In genomic region chr3:184889312-184889904, GRCh38 we compare ENCODE assay signal across 27 cellular contexts.
"Had no signal": no experiment of that assay in that cellular context is flagged by ENCODE, and none has a peak within 500 bp of the region (broad histone marks: within the 10 kb centered on the region; RNA-seq: fewer than 3 reads in every experiment).

No MANE protein-coding gene starts in this region.

- H3K27ac Mint-ChIP-seq: activated CD4-positive, alpha-beta memory T cell treated with anti-CD3 and anti-CD28 coated beads for 36 hours; activated CD4-positive, alpha-beta T cell treated with anti-CD3 and anti-CD28 coated beads, Interleukin-2, amount 10 ng/mL, durations not matched to agents 24 days and 14 days; activated naive CD4-positive, alpha-beta T cell treated with anti-CD3 and anti-CD28 coated beads, Interleukin-2, amount 10 ng/mL, durations not matched to agents 7 days and 5 days; activated T-helper 1 cell treated with anti-CD3 and anti-CD28 coated beads, Interleukin-12 subunit alpha, Interleukin-12 subunit beta, Interleukin-2, Interleukin-4 antibody, amounts not matched to agents 30 ng/mL and 10 ng/mL and 1 ng/mL, durations not matched to agents 14 hours and 24 hours and 36 hours; natural killer cell had no signal

- H3K4me3 ChIP-seq: heart right ventricle, left lung, lower lobe of right lung, skin epidermis, stomach, thyroid gland, upper lobe of right lung had no signal

- H3K27me3 Mint-ChIP-seq: activated CD4-positive, alpha-beta memory T cell treated with anti-CD3 and anti-CD28 coated beads for 36 hours; activated CD4-positive, alpha-beta T cell treated with anti-CD3 and anti-CD28 coated beads, Interleukin-2, amount 10 ng/mL, durations not matched to agents 24 days and 14 days; activated naive CD4-positive, alpha-beta T cell treated with anti-CD3 and anti-CD28 coated beads, Interleukin-2, amount 10 ng/mL, durations not matched to agents 7 days and 5 days had no signal

- H3K9me3 Mint-ChIP-seq: activated CD4-positive, alpha-beta memory T cell treated with anti-CD3 and anti-CD28 coated beads for 36 hours; activated CD4-positive, alpha-beta T cell treated with anti-CD3 and anti-CD28 coated beads, Interleukin-2, amount 10 ng/mL, durations not matched to agents 24 days and 14 days; activated naive CD4-positive, alpha-beta T cell treated with anti-CD3 and anti-CD28 coated beads, Interleukin-2, amount 10 ng/mL, durations not matched to agents 7 days and 5 days; activated T-helper 1 cell treated with anti-CD3 and anti-CD28 coated beads, Interleukin-12 subunit alpha, Interleukin-12 subunit beta, Interleukin-2, Interleukin-4 antibody, amounts not matched to agents 30 ng/mL and 10 ng/mL and 1 ng/mL, durations not matched to agents 14 hours and 24 hours and 36 hours; natural killer cell had no signal

- H3K9me3 ChIP-seq: heart right ventricle, left lung, lower lobe of right lung, stomach, thyroid gland, upper lobe of right lung had no signal

- H3K4me3 Mint-ChIP-seq: activated CD4-positive, alpha-beta memory T cell treated with anti-CD3 and anti-CD28 coated beads for 36 hours; activated CD4-positive, alpha-beta T cell treated with anti-CD3 and anti-CD28 coated beads, Interleukin-2, amount 10 ng/mL, durations not matched to agents 24 days and 14 days; activated naive CD4-positive, alpha-beta T cell treated with anti-CD3 and anti-CD28 coated beads, Interleukin-2, amount 10 ng/mL, durations not matched to agents 7 days and 5 days; activated T-helper 1 cell treated with anti-CD3 and anti-CD28 coated beads, Interleukin-12 subunit alpha, Interleukin-12 subunit beta, Interleukin-2, Interleukin-4 antibody, amounts not matched to agents 30 ng/mL and 10 ng/mL and 1 ng/mL, durations not matched to agents 14 hours and 24 hours and 36 hours; natural killer cell had no signal

- H3K4me1 ChIP-seq: left lung, lower lobe of right lung, stomach, thyroid gland, upper lobe of right lung had no signal

- H3K4me1 Mint-ChIP-seq: activated CD4-positive, alpha-beta T cell treated with anti-CD3 and anti-CD28 coated beads, Interleukin-2, amount 10 ng/mL, durations not matched to agents 24 days and 14 days; natural killer cell had no signal

- H3K36me3 Mint-ChIP-seq: natural killer cell had no signal

- H3K27me3 ChIP-seq: heart right ventricle, left lung, stomach, thyroid gland, upper lobe of right lung had no signal

- ATAC-seq: esophagus mucosa, heart right ventricle, left lung, lower lobe of right lung, natural killer cell, sciatic nerve, upper lobe of right lung had no signal

- H3K36me3 ChIP-seq: WERI-Rb-1 had no signal

- H3K27ac ChIP-seq: heart right ventricle, left lung, lower lobe of right lung, skin epidermis, stomach, thyroid gland, upper lobe of right lung, WERI-Rb-1 had no signal

- DNase-seq: activated CD4-positive, alpha-beta memory T cell treated with anti-CD3 and anti-CD28 coated beads for 36 hours; activated CD4-positive, alpha-beta T cell treated with anti-CD3 and anti-CD28 coated beads, Interleukin-2, amount 10 ng/mL, durations not matched to agents 24 days and 14 days; activated CD4-positive, CD25-positive, alpha-beta regulatory T cell treated with anti-CD3 and anti-CD28 coated beads, Interleukin-2, amount 50 U/mL, for 72 hours; activated CD8-positive, alpha-beta memory T cell treated with anti-CD3 and anti-CD28 coated beads, Interleukin-2, amount 50 U/mL, for 4 hours; activated effector memory CD4-positive, alpha-beta T cell treated with anti-CD3 and anti-CD28 coated beads, Interleukin-2, amount 50 U/mL, for 16 hours; activated naive CD4-positive, alpha-beta T cell treated with anti-CD3 and anti-CD28 coated beads, Interleukin-2, amount 10 ng/mL, durations not matched to agents 7 days and 5 days; activated T-cell treated with anti-CD3 and anti-CD28 coated beads, Interleukin-2, amount 50 U/mL, for 1 hour; amygdala; central memory CD4-positive, alpha-beta T cell; foreskin fibroblast; heart right ventricle; left lung; lower lobe of right lung; mesenchymal stem cell; natural killer cell; posterior cingulate gyrus; stimulated activated CD4-positive, alpha-beta T cell treated with anti-CD3 and anti-CD28 coated beads, Interleukin-12 subunit alpha, Interleukin-12 subunit beta, amount 100 ng/mL, for 4 hours; stimulated activated CD4-positive, alpha-beta T cell treated with anti-CD3 and anti-CD28 coated beads, Interleukin-4, amount 100 ng/mL, for 1 hour; stomach; T-helper 9 cell; thyroid gland; upper lobe of right lung; WERI-Rb-1 had no signal
